ENCODE assay signal across 12 cellular contexts in the genomic region with DNA sequence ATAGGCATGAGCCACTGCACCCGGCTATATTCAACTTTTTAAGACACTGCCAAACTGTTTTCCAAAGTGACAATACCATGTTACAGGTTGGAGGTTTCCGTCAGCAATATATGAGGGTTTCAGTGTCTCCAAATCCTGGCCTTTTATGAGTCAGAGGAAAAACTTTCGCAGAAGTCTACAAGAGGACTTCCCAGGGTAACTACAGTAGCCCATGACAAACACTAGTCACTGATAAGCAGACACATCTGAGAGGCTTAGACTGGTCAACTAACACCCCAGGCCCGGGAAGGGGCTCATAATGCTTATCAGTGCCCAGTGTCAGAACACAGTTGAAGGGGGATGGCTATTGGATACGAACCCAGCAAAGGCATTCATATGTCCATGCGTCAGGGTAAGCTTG.
A peak's percentile ranks its signal among the peaks of the same experiment; 100 is the strongest.
DNase-seq lines count a peak whose midpoint lies in the region.
"Had no signal": no experiment of that assay in that cellular context is flagged by ENCODE, and none has a peak within 500 bp of the region (broad histone marks: within the 10 kb centered on the region; RNA-seq: fewer than 3 reads in every experiment).

No MANE protein-coding gene starts in this region.

- peak; percentile 91 for DNase-seq in A172 (ENCODE audit: low spot score)
- DNase-seq in HT1080 (ENCODE audit: low read depth): peak; percentile 66
- peak; percentile 76 for DNase-seq in astrocyte of the hippocampus (ENCODE audit: low read depth, low spot score)
- peak; percentile 91 for DNase-seq in iris pigment epithelial cell (ENCODE audit: low read depth)
- DNase-seq in activated gamma-delta T cell (lab: John Stamatoyannopoulos, UW): no peak
- DNase-seq in NCI-H2107 treated with DMSO at 0.1 percent for 48 hours (lab: John Stamatoyannopoulos, UW; ENCODE audit: unreplicated experiment): no peak
- DNase-seq in activated naive CD4-positive, alpha-beta T cell treated with anti-CD3 and anti-CD28 coated beads, Interleukin-2, amount 50 U/mL, for 16 hours: no peak
- no peak for DNase-seq in SKM-1 treated with dmso at 0.1 percent for 144 hours (lab: John Stamatoyannopoulos, UW; ENCODE audit: unreplicated experiment)
- DNase-seq: cortex of kidney; DND-41; NCI-H1092 treated with DMSO at 0.1 percent for 48 hours; stimulated activated CD4-positive, alpha-beta T cell treated with anti-CD3 and anti-CD28 coated beads, Interleukin-4, amount 100 ng/mL, for 24 hours had no signal

Comparison
In these comparisons a context has a peak if more than half of its experiments do, and no peak if none do; other contexts are left out.
1. DNase-seq: peak in A172 (single experiment), HT1080 (single experiment), astrocyte of the hippocampus (single experiment) and iris pigment epithelial cell (single experiment); none in activated gamma-delta T cell (single experiment), NCI-H2107 treated with DMSO at 0.1 percent for 48 hours (single experiment), activated naive CD4-positive, alpha-beta T cell treated with anti-CD3 and anti-CD28 coated beads, Interleukin-2, amount 50 U/mL, for 16 hours (single experiment) and SKM-1 treated with dmso at 0.1 percent for 144 hours (single experiment).